ENCODE assay signal across 8 cellular contexts in the genomic region with DNA sequence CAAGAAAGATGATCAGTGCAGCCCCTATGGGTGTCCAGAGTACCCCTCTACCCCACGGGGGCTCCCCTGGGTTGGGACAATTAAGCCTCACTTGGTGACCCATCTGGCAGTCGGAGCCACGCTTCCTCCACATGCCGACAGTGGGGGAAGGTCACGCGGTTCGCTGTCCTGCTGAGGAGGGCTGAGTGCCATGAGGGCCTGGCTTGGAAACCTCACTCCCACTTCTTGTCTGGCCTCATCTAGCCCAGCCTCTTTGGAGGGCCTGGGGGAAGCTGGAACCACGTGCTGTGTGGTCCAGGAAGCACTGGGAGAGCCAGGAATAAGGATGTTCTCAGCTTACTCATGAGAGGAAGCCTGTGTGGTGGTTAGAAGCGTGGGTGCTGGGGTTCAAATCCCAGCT. TPM values are rescaled to one million over a fixed set of nuclear protein-coding genes. Genes with fewer than 3 reads are reported as not detected.
A peak's percentile ranks its signal among the peaks of the same experiment; 100 is the strongest.
DNase-seq lines count a peak whose midpoint lies in the region; ATAC-seq and TF ChIP-seq lines count a peak whose summit lies in the region.
"Not testable (repeated sequence)": the region's sequence is repeated elsewhere in the genome, so short reads cannot be mapped to it uniquely, and the experiment has no call there.

No MANE protein-coding gene starts in this region.

- not testable (repeated sequence) for H3K4me3 ChIP-seq in CD8-positive, alpha-beta T cell (ENCODE audit: low read depth, low read length); MG63; uterus
- peak overlapping the region; percentile 45 for H3K4me3 ChIP-seq in colonic mucosa
- H3K4me3 ChIP-seq in rectal smooth muscle tissue (ENCODE audit: low read length) = peak overlapping the region; percentile 72

- H3K9me3 Mint-ChIP-seq in CD8-positive, alpha-beta T cell; activated T-helper 2 cell treated with anti-CD3 and anti-CD28 coated beads, Interferon-gamma antibody, Interleukin-2, Interleukin-4, amounts not matched to agents 10 μg/mL and 5 μg/mL and 100 μg/mL, durations not matched to agents 14 hours and 24 hours and 36 hours; memory B cell: not testable (repeated sequence)

- not testable (repeated sequence) for TF ChIP-seq CTCF in CD8-positive, alpha-beta T cell (IDR thresholded peaks at IDR 0.05); colonic mucosa (IDR thresholded peaks at IDR 0.05)
- peak in 1 of 4 experiments; percentile 1 for TF ChIP-seq CTCF in uterus (IDR thresholded peaks at IDR 0.05)

- TF ChIP-seq POLR2A in uterus (IDR thresholded peaks at IDR 0.05) = not testable (repeated sequence)

- H3K27ac Mint-ChIP-seq in CD8-positive, alpha-beta T cell = peak overlapping the region; percentile 10
- H3K27ac Mint-ChIP-seq in activated T-helper 2 cell treated with anti-CD3 and anti-CD28 coated beads, Interferon-gamma antibody, Interleukin-2, Interleukin-4, amounts not matched to agents 10 μg/mL and 5 μg/mL and 100 μg/mL, durations not matched to agents 14 hours and 24 hours and 36 hours; memory B cell: not testable (repeated sequence)

- peaks cover 24% of the 10 kb centered on the region for H3K4me1 Mint-ChIP-seq in CD8-positive, alpha-beta T cell (ENCODE audit: low read depth)
- H3K4me1 Mint-ChIP-seq in activated T-helper 2 cell treated with anti-CD3 and anti-CD28 coated beads, Interferon-gamma antibody, Interleukin-2, Interleukin-4, amounts not matched to agents 10 μg/mL and 5 μg/mL and 100 μg/mL, durations not matched to agents 14 hours and 24 hours and 36 hours (ENCODE audit: low read depth) = peaks cover 46% of the 10 kb centered on the region
- peaks cover 33% of the 10 kb centered on the region for H3K4me1 Mint-ChIP-seq in memory B cell

- H3K36me3 ChIP-seq in CD8-positive, alpha-beta T cell (ENCODE audit: insufficient read depth, low read length); MG63; colonic mucosa; rectal smooth muscle tissue (ENCODE audit: control insufficient read depth, insufficient read depth, low read length); uterus: not testable (repeated sequence)

- H3K36me3 Mint-ChIP-seq in CD8-positive, alpha-beta T cell; memory B cell: not testable (repeated sequence)
- H3K36me3 Mint-ChIP-seq in activated T-helper 2 cell treated with anti-CD3 and anti-CD28 coated beads, Interferon-gamma antibody, Interleukin-2, Interleukin-4, amounts not matched to agents 10 μg/mL and 5 μg/mL and 100 μg/mL, durations not matched to agents 14 hours and 24 hours and 36 hours (ENCODE audit: low read depth) = peaks cover 17% of the 10 kb centered on the region

- H3K4me1 ChIP-seq in CD8-positive, alpha-beta T cell (ENCODE audit: insufficient read depth, low read length) = peaks cover 17% of the 10 kb centered on the region
- peaks cover 17% of the 10 kb centered on the region for H3K4me1 ChIP-seq in colonic mucosa
- peaks cover 10% of the 10 kb centered on the region for H3K4me1 ChIP-seq in rectal smooth muscle tissue (ENCODE audit: control insufficient read depth, insufficient read depth, low read length)
- not testable (repeated sequence) for H3K4me1 ChIP-seq in uterus

- not testable (repeated sequence) for H3K27ac ChIP-seq in CD8-positive, alpha-beta T cell (ENCODE audit: low read depth, low read length); rectal smooth muscle tissue (ENCODE audit: low read depth, low read length)
- H3K27ac ChIP-seq in colonic mucosa (peak overlapping the region; percentile 90), uterus (peak overlapping the region; percentile 80 to 81)

- not testable (repeated sequence) for ATAC-seq in CD8-positive, alpha-beta T cell; memory B cell (ENCODE audit: low read depth)
- ATAC-seq in Right ventricle myocardium superior (ENCODE audit: poor library complexity) = peak; percentile 92

- intact Hi-C loops in CD8-positive, alpha-beta T cell (cut with DNase I, micrococcal nuclease); activated T-helper 2 cell treated with anti-CD3 and anti-CD28 coated beads, Interferon-gamma antibody, Interleukin-2, Interleukin-4, amounts not matched to agents 10 μg/mL and 5 μg/mL and 100 μg/mL, durations not matched to agents 14 hours and 24 hours and 36 hours (cut with micrococcal nuclease); colonic mucosa (cut with DNase I); Right ventricle myocardium superior (cut with DNase I); uterus (cut with DNase I; ENCODE audit: low total_unique reads): not testable (repeated sequence)

- H3K4me3 Mint-ChIP-seq in CD8-positive, alpha-beta T cell = not testable (repeated sequence)
- H3K4me3 Mint-ChIP-seq in activated T-helper 2 cell treated with anti-CD3 and anti-CD28 coated beads, Interferon-gamma antibody, Interleukin-2, Interleukin-4, amounts not matched to agents 10 μg/mL and 5 μg/mL and 100 μg/mL, durations not matched to agents 14 hours and 24 hours and 36 hours (ENCODE audit: low read depth) = peak overlapping the region; percentile 40
- peak overlapping the region; percentile 32 for H3K4me3 Mint-ChIP-seq in memory B cell

- DNase-seq in CD8-positive, alpha-beta T cell; activated T-helper 2 cell treated with anti-CD3 and anti-CD28 coated beads, Interferon-gamma antibody, Interleukin-2, Interleukin-4, amounts not matched to agents 10 μg/mL and 5 μg/mL and 100 μg/mL, durations not matched to agents 14 hours and 24 hours and 36 hours (ENCODE audit: low spot score); memory B cell (ENCODE audit: low spot score in 2 of 2): not testable (repeated sequence)
- DNase-seq in MG63 = peak; percentile 69
- DNase-seq in colonic mucosa = peak; percentile 77
- peak; percentile 90 for DNase-seq in Right ventricle myocardium superior
- peak; percentile 84 for DNase-seq in uterus

- H3K27me3 ChIP-seq in CD8-positive, alpha-beta T cell (ENCODE audit: insufficient read depth, low read length); MG63; colonic mucosa; rectal smooth muscle tissue (ENCODE audit: control insufficient read depth, insufficient read depth, low read length); uterus: not testable (repeated sequence)

- CTCF ChIA-PET in CD8-positive, alpha-beta T cell (lab: Charles Lee) = interaction anchor here (0.8 to 2.0 kb wide), 3 partner anchors 18 to 30 kb away, joined by 3 to 11 read pairs (median 4); no protein-coding TSS in a partner anchor

- not testable (repeated sequence) for H3K27me3 Mint-ChIP-seq in CD8-positive, alpha-beta T cell (ENCODE audit: low read depth); activated T-helper 2 cell treated with anti-CD3 and anti-CD28 coated beads, Interferon-gamma antibody, Interleukin-2, Interleukin-4, amounts not matched to agents 10 μg/mL and 5 μg/mL and 100 μg/mL, durations not matched to agents 14 hours and 24 hours and 36 hours (ENCODE audit: low read depth); memory B cell

- POLR2A ChIA-PET in CD8-positive, alpha-beta T cell (lab: Charles Lee) = not testable (repeated sequence)

- H3K9ac ChIP-seq in colonic mucosa (ENCODE audit: low read depth in 2 of 2, low read length in 2 of 2) = peak overlapping the region in 1 of 2 donors; percentile 81
- not testable (repeated sequence) for H3K9ac ChIP-seq in rectal smooth muscle tissue (ENCODE audit: low read length)

- H3K9me3 ChIP-seq in CD8-positive, alpha-beta T cell (ENCODE audit: low read length); MG63; colonic mucosa; uterus: not testable (repeated sequence)

RNA-seq across cellular contexts. Expression of a gene that starts 1.8 kb away (rescaled TPM):
- total RNA-seq in CD8-positive, alpha-beta T cell = 10 to 100 TPM; 13.9 to 14.9 TPM
- total RNA-seq in MG63 (2014; rRNA removed; shearing (Covaris generic); ENCODE audit: low replicate concordance) = 1.2 and 1.8 TPM in 2 replicates
- 35.1 and 35.8 TPM in 2 replicates for total RNA-seq in activated T-helper 2 cell treated with anti-CD3 and anti-CD28 coated beads, Interferon-gamma antibody, Interleukin-2, Interleukin-4, amounts not matched to agents 10 μg/mL and 5 μg/mL and 100 μg/mL, durations not matched to agents 14 hours and 24 hours and 36 hours
- total RNA-seq in colonic mucosa (100 to 1,000 TPM; 370 to 444 TPM), Right ventricle myocardium superior (17.0 TPM), uterus (10 to 100 TPM in 3 of 4 donors, not detected in 1; 14.4 to 31.8 (median 15.2) TPM)

Comparison
In these comparisons a context has a peak if more than half of its experiments do, and no peak if none do; other contexts are left out.
1. RNA of a gene that starts 1.8 kb away (total RNA-seq): 370 to 444 TPM in colonic mucosa; 35.1 to 35.8 TPM in activated T-helper 2 cell treated with anti-CD3 and anti-CD28 coated beads, Interferon-gamma antibody, Interleukin-2, Interleukin-4, amounts not matched to agents 10 μg/mL and 5 μg/mL and 100 μg/mL, durations not matched to agents 14 hours and 24 hours and 36 hours, 17.0 TPM in Right ventricle myocardium superior (single experiment), 14.4 to 31.8 TPM in uterus, 13.9 to 14.9 TPM in CD8-positive, alpha-beta T cell and 1.2 to 1.8 TPM in MG63; every median in the first group is over 10 times any median in the second.